19 cellular contexts compared by ENCODE assay signal in genomic region chr1:38585038-38585420, GRCh38.
"Had no signal": no experiment of that assay in that cellular context is flagged by ENCODE, and none has a peak within 500 bp of the region (broad histone marks: within the 10 kb centered on the region; RNA-seq: fewer than 3 reads in every experiment).

No MANE protein-coding gene starts in this region.

- H3K36me3 ChIP-seq: esophagus squamous epithelium, gastroesophageal sphincter, ovary, tibial nerve, upper lobe of right lung, vagina had no signal

- H3K9me3 ChIP-seq: esophagus squamous epithelium, mucosa of descending colon, testis, tibial nerve, upper lobe of right lung, vagina had no signal

- H3K4me1 ChIP-seq: gastroesophageal sphincter, testis, upper lobe of right lung, vagina had no signal

- H3K27me3 ChIP-seq: ovary, testis, upper lobe of right lung, vagina had no signal

- DNase-seq: dermis blood vessel endothelial cell; esophagus squamous epithelium; foreskin fibroblast; glutamatergic neuron; mammary epithelial cell; mucosa of descending colon; naive thymus-derived CD8-positive, alpha-beta T cell; ovary; right cardiac atrium; stimulated activated CD4-positive, alpha-beta T cell treated with anti-CD3 and anti-CD28 coated beads, Interleukin-4, amount 100 ng/mL, for 1 hour; stimulated activated CD8-positive, alpha-beta memory T cell treated with anti-CD3 and anti-CD28 coated beads, Interleukin-4, amount 100 ng/mL, for 48 hours; testis; upper lobe of right lung had no signal

- H3K27ac ChIP-seq: esophagus squamous epithelium, gastroesophageal sphincter, ovary, testis, tibial nerve, upper lobe of right lung, vagina had no signal

- H3K4me2 ChIP-seq: smooth muscle cell had no signal

- ATAC-seq: gastroesophageal sphincter; left lobe of liver; mucosa of descending colon; naive thymus-derived CD8-positive, alpha-beta T cell; right cardiac atrium; stimulated activated effector memory CD8-positive, alpha-beta T cell treated with anti-CD3 and anti-CD28 coated beads, Interleukin-12 subunit alpha, Interleukin-12 subunit beta, amount 100 ng/mL, for 72 hours; upper lobe of right lung had no signal

- H3K4me3 ChIP-seq: esophagus squamous epithelium, gastroesophageal sphincter, mucosa of descending colon, ovary, smooth muscle cell, testis, tibial nerve, upper lobe of right lung, vagina had no signal
